7 cellular contexts compared by ENCODE assay signal in the genomic region with DNA sequence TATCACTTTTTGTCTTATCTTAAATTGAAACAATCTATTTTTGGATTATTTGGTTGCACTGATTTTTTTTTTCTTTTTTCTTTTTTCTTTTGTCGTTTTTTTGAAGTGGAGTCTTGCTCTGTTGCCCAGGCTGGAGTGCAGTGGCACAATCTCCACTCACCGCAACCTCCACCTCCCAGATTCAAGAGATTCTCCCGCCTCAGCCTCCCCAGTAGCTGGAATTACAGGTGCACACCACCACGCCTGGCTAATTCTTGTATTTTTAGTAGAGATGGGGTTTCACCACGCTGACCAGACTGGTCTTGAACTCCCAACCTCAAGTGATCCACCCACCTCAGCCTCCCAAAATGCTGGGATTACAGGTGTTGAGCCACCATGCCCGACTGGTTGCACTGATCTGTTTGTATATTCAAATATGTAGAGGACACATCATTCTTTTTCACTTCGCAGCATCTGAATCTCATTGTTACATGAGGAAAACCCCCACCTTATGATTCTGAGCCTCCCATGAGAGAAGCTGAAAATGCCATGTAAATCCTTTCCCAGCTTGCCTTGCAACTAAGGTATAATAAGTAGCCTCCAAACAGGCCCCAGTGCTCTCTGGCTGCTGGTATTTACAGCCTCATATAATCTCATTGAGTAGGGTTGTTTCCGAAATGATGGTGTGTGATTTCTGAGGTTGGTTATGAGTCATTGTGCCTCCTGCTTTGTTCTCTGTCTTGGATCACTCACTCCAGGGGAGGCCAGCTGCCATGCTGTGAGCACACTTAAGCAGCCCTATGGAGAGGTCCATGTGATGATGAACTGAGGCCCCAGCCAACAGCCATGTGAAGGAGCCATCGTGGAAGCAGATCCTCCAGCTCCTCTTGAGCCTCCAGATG. TPM values are rescaled to one million over a fixed set of nuclear protein-coding genes. Genes with fewer than 3 reads are reported as not detected.
DNase-seq lines count a peak whose midpoint lies in the region; ATAC-seq, FAIRE-seq and TF ChIP-seq lines count a peak whose summit lies in the region.

No MANE protein-coding gene starts in this region.

- TF ChIP-seq POLR2A in H54 (IDR thresholded peaks at IDR 0.05; ENCODE audit: low read depth, low read length): no peak

- FAIRE-seq in H54 (lab: Jason Lieb, UNC): peak; percentile 97

- H3K4me1 Mint-ChIP-seq in CD14-positive monocyte: peaks cover 11% of the 10 kb centered on the region

- peak overlapping the region in 2 of 7 donors; percentile 6 to 7 for H3K27ac Mint-ChIP-seq in CD14-positive monocyte

- intact Hi-C loops in CD14-positive monocyte (cut with micrococcal nuclease): no loop called here

- DNase-seq in H54 (ENCODE audit: insufficient read length, low spot score) (peak; percentile 45), NCI-H146 (lab: John Stamatoyannopoulos, UW) (peak; percentile 94), retina (no peak), CD14-positive monocyte (ENCODE audit: low spot score) (no peak)
- DNase-seq in activated naive CD4-positive, alpha-beta T cell treated with anti-CD3 and anti-CD28 coated beads, Interleukin-2, amount 50 U/mL, for 16 hours: peak; percentile 50
- peak; percentile 49 to 51 for DNase-seq in stimulated activated CD4-positive, alpha-beta T cell treated with anti-CD3 and anti-CD28 coated beads, Interleukin-2, amount 100 ng/mL, for 24 hours

- no peaks in the 10 kb centered on the region for H3K36me3 Mint-ChIP-seq in CD14-positive monocyte

- TF ChIP-seq CTCF in CD14-positive monocyte (IDR thresholded peaks at IDR 0.05): no peak

- no peaks in the 10 kb centered on the region for H3K9me3 Mint-ChIP-seq in CD14-positive monocyte

- no peak overlapping the region for H3K4me3 Mint-ChIP-seq in CD14-positive monocyte

- peak; percentile 39 for ATAC-seq in GM18508 (IDR thresholded peaks at IDR 0.05; ENCODE audit: insufficient read depth, unreplicated experiment)

- H3K27me3 Mint-ChIP-seq in CD14-positive monocyte (ENCODE audit: low read depth in 3 of 3): peaks cover 0 to 2% (median under 1%) of the 10 kb centered on the region in 3 donors

RNA-seq across cellular contexts. Expression of gene HSP90B1, which starts 5.2 kb away (rescaled TPM):
- polyA plus RNA-seq in CD14-positive monocyte: 100 to 1,000 TPM in 1 of 2 donors, 10 to 100 TPM in 1; 97.9 to 177 TPM

RNA-seq across cellular contexts. Expression of gene TDG, which starts 40.7 kb away (rescaled TPM):
- polyA plus RNA-seq in CD14-positive monocyte: 10 to 100 TPM; 20.1 to 22.4 TPM

Comparison
In these comparisons a context has a peak if more than half of its experiments do, and no peak if none do; other contexts are left out.
1. DNase-seq: peak in H54 (single experiment), NCI-H146 (single experiment), activated naive CD4-positive, alpha-beta T cell treated with anti-CD3 and anti-CD28 coated beads, Interleukin-2, amount 50 U/mL, for 16 hours (single experiment) and stimulated activated CD4-positive, alpha-beta T cell treated with anti-CD3 and anti-CD28 coated beads, Interleukin-2, amount 100 ng/mL, for 24 hours (2 of 2); none in retina (single experiment) and CD14-positive monocyte (single experiment).